ENCODE assay signal across 8 cellular contexts in genomic region chr6:25652007-25652515, GRCh38. TPM values are rescaled to one million over a fixed set of nuclear protein-coding genes. Genes with fewer than 3 reads are reported as not detected.
DNase-seq lines count a peak whose midpoint lies in the region; ATAC-seq and TF ChIP-seq lines count a peak whose summit lies in the region.

A gene with protein sequence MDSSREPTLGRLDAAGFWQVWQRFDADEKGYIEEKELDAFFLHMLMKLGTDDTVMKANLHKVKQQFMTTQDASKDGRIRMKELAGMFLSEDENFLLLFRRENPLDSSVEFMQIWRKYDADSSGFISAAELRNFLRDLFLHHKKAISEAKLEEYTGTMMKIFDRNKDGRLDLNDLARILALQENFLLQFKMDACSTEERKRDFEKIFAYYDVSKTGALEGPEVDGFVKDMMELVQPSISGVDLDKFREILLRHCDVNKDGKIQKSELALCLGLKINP (plus strand): TSS chr6:25652215. CDS start chr6:25652404, 189 bp downstream.

- peaks cover 0 to 4% (median 0%) of the 10 kb centered on the region in 5 experiments for H3K9me3 Mint-ChIP-seq in brain

- H3K27me3 Mint-ChIP-seq in brain = peaks cover 41% of the 10 kb centered on the region

- H3K4me3 Mint-ChIP-seq in brain = peak within 1 kb of the TSS; percentile 67 to 80 (median 77)

- DNase-seq in NOMO-1 treated with DMSO at 0.1 percent for 48 hours (lab: John Stamatoyannopoulos, UW; ENCODE audit: unreplicated experiment) = peak; percentile 5
- DNase-seq in NOMO-1 treated with dmso at 0.1 percent for 144 hours (lab: John Stamatoyannopoulos, UW; ENCODE audit: unreplicated experiment) = no peak
- peak; percentile 64 to 82 for DNase-seq in SHP77 (lab: John Stamatoyannopoulos, UW)
- peak; percentile 88 for DNase-seq in iPS-NIHi11 (ENCODE audit: low spot score)
- peak; percentile 11 to 32 for DNase-seq in stimulated activated CD4-positive, alpha-beta T cell treated with anti-CD3 and anti-CD28 coated beads, Interleukin-12 subunit alpha, Interleukin-12 subunit beta, amount 100 ng/mL, for 24 hours (ENCODE audit: low read depth in 2 of 2)
- DNase-seq in NCI-H2196 (lab: John Stamatoyannopoulos, UW; ENCODE audit: unreplicated experiment) = no peak

- TF ChIP-seq CTCF in brain (conservative IDR thresholded peaks at IDR 0.05) = no peak

- H3K36me3 Mint-ChIP-seq in brain = no peaks in the 10 kb centered on the region

- peak within 1 kb of the TSS in 3 of 5 experiments; percentile 6 to 52 (median 25) for H3K27ac Mint-ChIP-seq in brain

- peaks cover 33% of the 10 kb centered on the region for H3K4me1 Mint-ChIP-seq in brain

- ATAC-seq in HG03280 (IDR thresholded peaks at IDR 0.05; ENCODE audit: unreplicated experiment) = no peak

RNA-seq across cellular contexts. Expression of the gene that starts here (rescaled TPM):
- 383 TPM for polyA plus RNA-seq in brain (ENCODE audit: insufficient read depth, low read depth, low replicate concordance)

Comparison
In these comparisons a context has a peak if more than half of its experiments do, and no peak if none do; other contexts are left out.
1. DNase-seq: peak in NOMO-1 treated with DMSO at 0.1 percent for 48 hours (single experiment), SHP77 (2 of 2), iPS-NIHi11 (single experiment) and stimulated activated CD4-positive, alpha-beta T cell treated with anti-CD3 and anti-CD28 coated beads, Interleukin-12 subunit alpha, Interleukin-12 subunit beta, amount 100 ng/mL, for 24 hours (2 of 2); none in NOMO-1 treated with dmso at 0.1 percent for 144 hours (single experiment) and NCI-H2196 (single experiment).